9 cellular contexts compared by ENCODE assay signal in the genomic region with DNA sequence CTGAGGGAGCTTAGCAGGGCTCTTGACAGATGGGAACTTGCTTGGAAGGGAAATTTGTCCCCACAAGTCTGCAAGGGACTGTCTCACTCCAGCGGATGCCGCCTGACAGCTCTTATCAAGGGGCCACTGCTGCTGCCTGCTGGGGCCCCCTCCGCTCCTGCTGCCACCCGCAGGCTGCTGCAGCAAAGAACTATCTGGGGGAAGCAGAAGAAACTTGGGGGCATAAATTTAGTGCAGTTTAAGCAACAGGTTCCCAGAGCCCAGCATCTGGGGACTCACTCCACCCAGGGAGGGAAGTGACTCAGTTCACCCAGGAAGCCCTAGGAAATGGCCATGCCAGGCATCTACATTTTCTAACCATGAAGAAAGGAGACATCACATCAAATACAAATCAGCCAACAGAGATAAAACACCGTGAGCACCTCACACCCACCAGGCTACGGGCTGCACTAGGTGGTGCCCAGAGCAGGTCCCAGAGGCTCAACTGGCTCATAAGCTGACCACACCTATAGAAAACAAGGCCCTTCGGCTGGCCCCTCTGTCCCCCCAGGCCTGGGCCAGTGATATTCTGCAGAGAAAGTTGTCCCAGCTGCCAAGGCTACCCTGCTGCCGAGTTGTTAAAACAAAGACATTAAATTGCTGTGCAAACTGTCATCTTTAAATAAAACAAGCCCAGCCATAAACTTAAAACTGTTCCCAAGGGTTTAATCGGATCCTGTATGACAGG. TPM values are rescaled to one million over a fixed set of nuclear protein-coding genes. Genes with fewer than 3 reads are reported as not detected.
DNase-seq lines count a peak whose midpoint lies in the region; ATAC-seq and TF ChIP-seq lines count a peak whose summit lies in the region.
"Had no signal": no experiment of that assay in that cellular context is flagged by ENCODE, and none has a peak within 500 bp of the region (broad histone marks: within the 10 kb centered on the region; RNA-seq: fewer than 3 reads in every experiment).

No MANE protein-coding gene starts in this region.

- peak overlapping the region; percentile 80 to 93 (median 85) for H3K4me3 Mint-ChIP-seq in CD8-positive, alpha-beta memory T cell
- H3K4me3 Mint-ChIP-seq in naive thymus-derived CD4-positive, alpha-beta T cell, result peak overlapping the region; percentile 84 to 96 (median 90)

- peaks cover 64% of the 10 kb centered on the region for H3K4me1 ChIP-seq in CD8-positive, alpha-beta memory T cell (ENCODE audit: insufficient read depth, low read length)
- H3K4me1 ChIP-seq in naive thymus-derived CD4-positive, alpha-beta T cell (ENCODE audit: control insufficient read depth in 2 of 2, insufficient read depth in 2 of 2, low read length in 2 of 2), result peaks cover 27 to 50% of the 10 kb centered on the region in 2 donors
- peaks cover 19% of the 10 kb centered on the region for H3K4me1 ChIP-seq in body of pancreas

- H3K36me3 Mint-ChIP-seq in CD8-positive, alpha-beta memory T cell, result peaks cover 0 to 32% (median 7%) of the 10 kb centered on the region in 3 donors
- peaks cover 0 to 23% (median 5%) of the 10 kb centered on the region in 5 donors for H3K36me3 Mint-ChIP-seq in naive thymus-derived CD4-positive, alpha-beta T cell

- intact Hi-C loops in naive thymus-derived CD4-positive, alpha-beta T cell (cut with micrococcal nuclease), result loop anchor here (1.0 kb wide), 2 partner anchors 8 to 21 kb away; no protein-coding TSS in a partner anchor
- intact Hi-C loops in body of pancreas (cut with DNase I), result no loop called here

- H3K27me3 Mint-ChIP-seq in CD8-positive, alpha-beta memory T cell, result no peaks in the 10 kb centered on the region
- H3K27me3 Mint-ChIP-seq in naive thymus-derived CD4-positive, alpha-beta T cell, result no peaks in the 10 kb centered on the region

- TF ChIP-seq POLR2A in body of pancreas (IDR thresholded peaks at IDR 0.05), result no peak

- peak overlapping the region; percentile 89 to 95 (median 94) for H3K27ac Mint-ChIP-seq in CD8-positive, alpha-beta memory T cell
- H3K27ac Mint-ChIP-seq in naive thymus-derived CD4-positive, alpha-beta T cell, result peak overlapping the region; percentile 86 to 98 (median 91)

- DNase-seq in CD8-positive, alpha-beta memory T cell, result peak in 3 of 5 donors; percentile 12 to 59 (median 56)
- DNase-seq in NAMALWA (ENCODE audit: low spot score) (peak; percentile 31), NCI-H2107 treated with DMSO at 0.1 percent for 48 hours (lab: John Stamatoyannopoulos, UW; ENCODE audit: unreplicated experiment) (no peak), body of pancreas (no peak)
- peak; percentile 18 for DNase-seq in activated effector memory CD4-positive, alpha-beta T cell treated with Interleukin-2 at 50 U/mL for 16 hours
- peak in 7 of 9 donors; percentile 31 to 50 (median 36) for DNase-seq in naive thymus-derived CD4-positive, alpha-beta T cell

- H3K27me3 ChIP-seq in CD8-positive, alpha-beta memory T cell (ENCODE audit: insufficient read depth, low read length, poor library complexity, severe bottlenecking), result no peaks in the 10 kb centered on the region
- H3K27me3 ChIP-seq in naive thymus-derived CD4-positive, alpha-beta T cell (ENCODE audit: control insufficient read depth in 2 of 2, insufficient read depth in 2 of 2, low read length in 2 of 2), result no peaks in the 10 kb centered on the region
- H3K27me3 ChIP-seq in body of pancreas, result no peaks in the 10 kb centered on the region
- H3K27me3 ChIP-seq: ascending aorta had no signal

- H3K36me3 ChIP-seq in CD8-positive, alpha-beta memory T cell (ENCODE audit: insufficient read depth, low read length), result peaks cover 7% of the 10 kb centered on the region
- peaks cover 0 to 7% (median 0%) of the 10 kb centered on the region in 3 experiments for H3K36me3 ChIP-seq in naive thymus-derived CD4-positive, alpha-beta T cell (ENCODE audit: control insufficient read depth in 2 of 3, insufficient read depth in 3 of 3, low read length in 3 of 3)
- no peaks in the 10 kb centered on the region for H3K36me3 ChIP-seq in body of pancreas (replicated peaks in 1 of 2; ENCODE audit: insufficient read depth in 1 of 2, low read depth in 2 of 2)
- H3K36me3 ChIP-seq: ascending aorta had no signal

- POLR2A ChIA-PET in CD8-positive, alpha-beta memory T cell (lab: Charles Lee), result interaction anchor here (0.5 to 5.1 kb wide), 7 partner anchors 13 to 54 kb away, joined by 3 to 24 read pairs (median 5); no protein-coding TSS in a partner anchor
- POLR2A ChIA-PET in naive thymus-derived CD4-positive, alpha-beta T cell (lab: Charles Lee), result interaction anchor here (0.6 to 12.7 kb wide), 7 partner anchors 12 to 339 kb away, joined by 3 to 169 read pairs (median 21); no protein-coding TSS in a partner anchor

- H3K27ac ChIP-seq in CD8-positive, alpha-beta memory T cell (ENCODE audit: low read depth, low read length), result peak overlapping the region; percentile 12
- H3K27ac ChIP-seq in naive thymus-derived CD4-positive, alpha-beta T cell (ENCODE audit: low read depth, low read length), result peak overlapping the region; percentile 89
- no peak overlapping the region for H3K27ac ChIP-seq in body of pancreas

- H3K9me3 Mint-ChIP-seq in CD8-positive, alpha-beta memory T cell, result no peaks in the 10 kb centered on the region
- no peaks in the 10 kb centered on the region for H3K9me3 Mint-ChIP-seq in naive thymus-derived CD4-positive, alpha-beta T cell

- CTCF ChIA-PET in CD8-positive, alpha-beta memory T cell (lab: Charles Lee), result interaction anchor here (0.7 to 10.9 kb wide), 10 partner anchors 11 to 340 kb away, joined by 3 to 83 read pairs (median 4); partner anchors contain the start of gene GRK5
- CTCF ChIA-PET in naive thymus-derived CD4-positive, alpha-beta T cell (lab: Charles Lee), result interaction anchor here (0.6 to 2.8 kb wide), 10 partner anchors 19 to 339 kb away, joined by 3 to 12 read pairs (median 6); partner anchors contain the start of gene GRK5

- H3K4me1 Mint-ChIP-seq in CD8-positive, alpha-beta memory T cell, result peaks cover 62 to 74% (median 70%) of the 10 kb centered on the region in 3 donors
- H3K4me1 Mint-ChIP-seq in naive thymus-derived CD4-positive, alpha-beta T cell, result peaks cover 45 to 70% (median 65%) of the 10 kb centered on the region in 7 donors

- WGBS in body of pancreas, 2 donors, result 52 to 58% methylated on average over 8 to 9 of the region's 9 CpGs

- peak overlapping the region; percentile 58 for H3K4me3 ChIP-seq in CD8-positive, alpha-beta memory T cell (ENCODE audit: low read length)
- H3K4me3 ChIP-seq in naive thymus-derived CD4-positive, alpha-beta T cell (ENCODE audit: low read length), result peak overlapping the region; percentile 61
- no peak overlapping the region for H3K4me3 ChIP-seq in body of pancreas
- H3K4me3 ChIP-seq: ascending aorta had no signal

- ATAC-seq in naive thymus-derived CD4-positive, alpha-beta T cell, result no peak
- no peak for ATAC-seq in HG03135 (IDR thresholded peaks at IDR 0.05; ENCODE audit: unreplicated experiment)
- ATAC-seq in GM19035 (IDR thresholded peaks at IDR 0.05; ENCODE audit: unreplicated experiment), result no peak
- no peak for ATAC-seq in body of pancreas

- no peak for TF ChIP-seq CTCF in body of pancreas (IDR thresholded peaks at IDR 0.05)

- no peaks in the 10 kb centered on the region for H3K9me3 ChIP-seq in CD8-positive, alpha-beta memory T cell (ENCODE audit: low read length)
- H3K9me3 ChIP-seq in naive thymus-derived CD4-positive, alpha-beta T cell (ENCODE audit: control insufficient read depth in 2 of 3, low read length in 3 of 3), result no peaks in the 10 kb centered on the region
- no peaks in the 10 kb centered on the region for H3K9me3 ChIP-seq in body of pancreas
- H3K9me3 ChIP-seq: ascending aorta had no signal

RNA-seq across cellular contexts. Expression of gene RGS10, which starts 3.7 kb away (rescaled TPM):
- total RNA-seq in CD8-positive, alpha-beta memory T cell, result 100 to 1,000 TPM; 127 to 130 TPM
- 182 TPM for polyA plus RNA-seq in CD8-positive, alpha-beta memory T cell
- total RNA-seq in naive thymus-derived CD4-positive, alpha-beta T cell, result 100 to 1,000 TPM in 4 of 5 experiments, 10 to 100 TPM in 1; 89.5 to 206 (median 149) TPM
- polyA plus RNA-seq in naive thymus-derived CD4-positive, alpha-beta T cell, result 100 to 1,000 TPM; 407 to 462 TPM
- 10 to 100 TPM; 13.2 to 21.3 TPM for total RNA-seq in body of pancreas

RNA-seq across cellular contexts. Expression of gene TIAL1, which starts 58.0 kb away (rescaled TPM):
- 100 to 1,000 TPM; 201 to 207 TPM for total RNA-seq in CD8-positive, alpha-beta memory T cell
- 15.0 TPM for polyA plus RNA-seq in CD8-positive, alpha-beta memory T cell
- total RNA-seq in naive thymus-derived CD4-positive, alpha-beta T cell, result 100 to 1,000 TPM; 166 to 228 (median 176) TPM
- 10 to 100 TPM; 10.5 to 13.6 TPM for polyA plus RNA-seq in naive thymus-derived CD4-positive, alpha-beta T cell
- total RNA-seq in body of pancreas, result 10 to 100 TPM; 34.9 to 36.1 TPM

Comparison
In these comparisons a context has a peak if more than half of its experiments do, and no peak if none do; other contexts are left out.
1. DNase-seq: peak in CD8-positive, alpha-beta memory T cell (3 of 5), NAMALWA (single experiment), activated effector memory CD4-positive, alpha-beta T cell treated with Interleukin-2 at 50 U/mL for 16 hours (single experiment) and naive thymus-derived CD4-positive, alpha-beta T cell (7 of 9); none in NCI-H2107 treated with DMSO at 0.1 percent for 48 hours (single experiment) and body of pancreas (0 of 4).
2. H3K27ac ChIP-seq: peak in CD8-positive, alpha-beta memory T cell (single experiment) and naive thymus-derived CD4-positive, alpha-beta T cell (single experiment); none in body of pancreas (0 of 4).
3. H3K4me3 ChIP-seq: peak in CD8-positive, alpha-beta memory T cell (single experiment) and naive thymus-derived CD4-positive, alpha-beta T cell (single experiment); none in body of pancreas (0 of 2).
4. RNA of gene RGS10, which starts 3.7 kb away (total RNA-seq): 89.5 to 206 TPM in naive thymus-derived CD4-positive, alpha-beta T cell and 127 to 130 TPM in CD8-positive, alpha-beta memory T cell; 13.2 to 21.3 TPM in body of pancreas; every median in the first group is over 4 times any median in the second.
5. RNA of gene TIAL1, which starts 58.0 kb away (total RNA-seq): 201 to 207 TPM in CD8-positive, alpha-beta memory T cell and 166 to 228 TPM in naive thymus-derived CD4-positive, alpha-beta T cell; 34.9 to 36.1 TPM in body of pancreas; every median in the first group is over 4 times any median in the second.